Comparison of ENCODE assay signal across 1 cellular context in the genomic region with DNA sequence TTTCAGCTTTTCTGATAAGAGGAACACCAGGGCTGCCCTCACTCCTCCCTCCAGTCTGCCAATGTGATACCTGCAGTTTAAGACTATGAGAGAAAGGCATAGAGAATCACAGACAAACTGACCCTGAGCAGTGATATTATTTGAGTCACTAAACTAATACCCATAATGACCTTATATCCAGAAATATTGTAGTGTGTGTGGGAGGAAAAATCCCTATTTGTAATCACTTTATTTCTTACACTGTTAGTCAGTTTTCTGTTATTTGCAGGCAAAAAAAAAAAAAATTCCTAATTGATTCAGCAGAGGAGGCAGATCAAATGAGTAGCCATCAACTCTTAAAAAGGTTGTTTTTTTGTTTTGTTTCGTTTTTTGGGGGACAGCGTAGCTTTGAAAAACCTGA.
TF ChIP-seq lines count a peak whose summit lies in the region.

No MANE protein-coding gene starts in this region.

TF ChIP-seq in IMR-90, 13 proteins besides CTCF, POLR2A, EP300 and RAD21 (continued from another document):
- TF ChIP-seq RCOR1 (IDR thresholded peaks at IDR 0.05; ENCODE audit: insufficient replicate concordance, low read length): no peak
- TF ChIP-seq CEBPB (IDR thresholded peaks at IDR 0.05; ENCODE audit: low read depth, low read length): no peak
- TF ChIP-seq MAZ (IDR thresholded peaks at IDR 0.05; ENCODE audit: borderline replicate concordance, low read depth, low read length): no peak
- TF ChIP-seq NFE2L2 (IDR thresholded peaks at IDR 0.05; ENCODE audit: low read depth, low read length): no peak
- TF ChIP-seq MAFK (IDR thresholded peaks at IDR 0.05; ENCODE audit: low read depth, low read length): no peak
- TF ChIP-seq SMC3 (IDR thresholded peaks at IDR 0.05; ENCODE audit: low read depth, low read length): no peak
- no peak for TF ChIP-seq RFX5 (IDR thresholded peaks at IDR 0.05; ENCODE audit: low read depth, low read length)
- no peak for TF ChIP-seq ELK1 (IDR thresholded peaks at IDR 0.05; ENCODE audit: borderline replicate concordance, low read depth, low read length)
- TF ChIP-seq FOS (IDR thresholded peaks at IDR 0.05; ENCODE audit: low read depth, low read length): no peak
- TF ChIP-seq BHLHE40 (IDR thresholded peaks at IDR 0.05; ENCODE audit: low read depth, low read length): no peak
